1 cellular context compared by ENCODE assay signal in genomic region chr5:172846249-172846648, GRCh38.
TF ChIP-seq lines count a peak whose summit lies in the region.

No MANE protein-coding gene starts in this region.

TF ChIP-seq in K562, 482 proteins besides CTCF, POLR2A, EP300 and RAD21 (continued from another document):
- TF ChIP-seq HMBOX1 (IDR thresholded peaks at IDR 0.05) = no peak
- no peak for TF ChIP-seq PTBP1 (IDR thresholded peaks at IDR 0.05; ENCODE audit: low read depth, low read length)
- TF ChIP-seq ZNF124 (CRISPR knock-in tag; IDR thresholded peaks at IDR 0.05) = no peak
- no peak for TF ChIP-seq TGIF2 (CRISPR knock-in tag; IDR thresholded peaks at IDR 0.05)
- TF ChIP-seq RCOR1 (IDR thresholded peaks at IDR 0.05; ENCODE audit: borderline replicate concordance in 1 of 2, low read depth in 2 of 2, low read length in 2 of 2) = no peak
- no peak for TF ChIP-seq PHF8 (IDR thresholded peaks at IDR 0.05; ENCODE audit: borderline replicate concordance, low read length)
- TF ChIP-seq HMG20A (CRISPR knock-in tag; conservative IDR thresholded peaks at IDR 0.05) = no peak
- no peak for TF ChIP-seq ZBTB9 (CRISPR knock-in tag; IDR thresholded peaks at IDR 0.05)
- TF ChIP-seq MAX (CRISPR knock-in tag; IDR thresholded peaks at IDR 0.05) = no peak
- no peak for TF ChIP-seq E2F3 (CRISPR knock-in tag; IDR thresholded peaks at IDR 0.05)
- no peak for TF ChIP-seq TSC22D4 (tag; IDR thresholded peaks at IDR 0.05)
TF ChIP-seq in K562: peak in this region for 0.
